ENCODE assay signal across 28 cellular contexts in genomic region chr6:7008451-7008988, GRCh38.
DNase-seq lines count a peak whose midpoint lies in the region; FAIRE-seq and TF ChIP-seq lines count a peak whose summit lies in the region.
"Had no signal": no experiment of that assay in that cellular context is flagged by ENCODE, and none has a peak within 500 bp of the region (broad histone marks: within the 10 kb centered on the region; RNA-seq: fewer than 3 reads in every experiment).

No MANE protein-coding gene starts in this region.

- no peak for FAIRE-seq in D721Med (lab: Jason Lieb, UNC)
- FAIRE-seq: A204.1, bronchial epithelial cell, H54 had no signal

- no peak overlapping the region for H3K27ac Mint-ChIP-seq in MCF 10A (ENCODE audit: low read depth, unreplicated experiment)
- H3K27ac Mint-ChIP-seq in activated T-helper 1 cell treated with anti-CD3 and anti-CD28 coated beads, Interleukin-12 subunit alpha, Interleukin-12 subunit beta, Interleukin-2, Interleukin-4 antibody, amounts not matched to agents 30 ng/mL and 10 ng/mL and 1 ng/mL, durations not matched to agents 14 hours and 24 hours and 36 hours: no peak overlapping the region
- H3K27ac Mint-ChIP-seq: activated naive CD4-positive, alpha-beta T cell treated with anti-CD3 and anti-CD28 coated beads, Interleukin-2, amount 10 ng/mL, durations not matched to agents 7 days and 5 days; CD4-positive, CD25-positive, alpha-beta regulatory T cell; stimulated activated effector memory CD8-positive, alpha-beta T cell treated with anti-CD3 and anti-CD28 coated beads, Interleukin-12 subunit alpha, Interleukin-12 subunit beta, amount 100 ng/mL, for 72 hours had no signal

- DNase-seq in T47D (ENCODE audit: low read depth in 1 of 2, low spot score in 1 of 2) (peak; percentile 41 to 97), MCF 10A (ENCODE audit: unreplicated experiment) (no peak), PC-9 (peak; percentile 41 to 83), islet precursor cell (peak; percentile 75), ureter (ENCODE audit: low spot score) (no peak), D721Med (ENCODE audit: insufficient read length, low spot score) (no peak), COLO668 (lab: John Stamatoyannopoulos, UW; ENCODE audit: unreplicated experiment) (no peak)
- no peak for DNase-seq in activated T-helper 1 cell treated with anti-CD3 and anti-CD28 coated beads, Interleukin-12 subunit alpha, Interleukin-12 subunit beta, Interleukin-2, Interleukin-4 antibody, amounts not matched to agents 30 ng/mL and 10 ng/mL and 1 ng/mL, durations not matched to agents 14 hours and 24 hours and 36 hours (ENCODE audit: low spot score)
- DNase-seq: activated CD4-positive, CD25-positive, alpha-beta regulatory T cell; activated naive CD4-positive, alpha-beta T cell treated with anti-CD3 and anti-CD28 coated beads, Interleukin-2, amount 10 ng/mL, durations not matched to agents 7 days and 5 days; CD4-positive, CD25-positive, alpha-beta regulatory T cell; colonic mucosa; effector CD8-positive, alpha-beta T cell; glutamatergic neuron; KBM-7; MM.1S; right lobe of liver; Right ventricle myocardium superior; stimulated activated CD4-positive, alpha-beta T cell treated with anti-CD3 and anti-CD28 coated beads, Interleukin-12 subunit alpha, Interleukin-12 subunit beta, amount 100 ng/mL, for 4 hours; stimulated activated CD4-positive, alpha-beta T cell treated with anti-CD3 and anti-CD28 coated beads, Interleukin-4, amount 100 ng/mL, for 24 hours; SW 1271; T1000; uterus had no signal

- TF ChIP-seq CTCF in MCF 10A (IDR thresholded peaks at IDR 0.05; ENCODE audit: unreplicated experiment) (no peak), PC-9 (conservative IDR thresholded peaks at IDR 0.05) (no peak), D721Med (IDR thresholded peaks at IDR 0.05; ENCODE audit: insufficient read depth, missing control alignments) (no peak)

- H3K27ac ChIP-seq in PC-9: peak overlapping the region; percentile 51
- H3K27ac ChIP-seq: colonic mucosa, right lobe of liver, uterus had no signal

- H3K27me3 Mint-ChIP-seq in MCF 10A (ENCODE audit: insufficient read depth, unreplicated experiment): no peaks in the 10 kb centered on the region
- H3K27me3 Mint-ChIP-seq in activated T-helper 1 cell treated with anti-CD3 and anti-CD28 coated beads, Interleukin-12 subunit alpha, Interleukin-12 subunit beta, Interleukin-2, Interleukin-4 antibody, amounts not matched to agents 30 ng/mL and 10 ng/mL and 1 ng/mL, durations not matched to agents 14 hours and 24 hours and 36 hours (ENCODE audit: insufficient read depth): peaks cover 22% of the 10 kb centered on the region

- POLR2A ChIA-PET in MCF 10A (lab: Yijun Ruan, JAX): interaction anchor here (0.7 kb wide), 1 partner anchor 101 kb away, joined by 3 read pairs; no protein-coding TSS in a partner anchor
- POLR2A ChIA-PET in PC-9 (lab: Charles Lee; ENCODE audit: unreplicated experiment): interaction anchor here (0.7 kb wide), 2 partner anchors 40 to 127 kb away, joined by 4 to 5 read pairs; no protein-coding TSS in a partner anchor

- H3K4me3 ChIP-seq in PC-9: no peak overlapping the region
- H3K4me3 ChIP-seq: colonic mucosa, lung, right lobe of liver, uterus had no signal

- no peaks in the 10 kb centered on the region for H3K9me2 ChIP-seq in PC-9 (ENCODE audit: insufficient read depth)

- no peak overlapping the region for H2AFZ ChIP-seq in PC-9

- H3K36me3 ChIP-seq in PC-9 (ENCODE audit: low read depth): no peaks in the 10 kb centered on the region
- H3K36me3 ChIP-seq: colonic mucosa, right lobe of liver, uterus had no signal

- H3K4me2 ChIP-seq in PC-9: peak overlapping the region; percentile 31; the same call in 1 of the 2 replicates

- H4K20me1 ChIP-seq in PC-9 (ENCODE audit: insufficient read depth): no peaks in the 10 kb centered on the region

- CTCF ChIA-PET in MCF 10A (lab: Yijun Ruan, JAX): interaction anchor here (1.4 kb wide), 1 partner anchor 49 kb away, joined by 3 read pairs; no protein-coding TSS in a partner anchor
- CTCF ChIA-PET in PC-9 (lab: Charles Lee): interaction anchor here (0.6 to 0.9 kb wide), 2 partner anchors 188 to 309 kb away, joined by 3 to 12 read pairs; no protein-coding TSS in a partner anchor

- H3K4me1 Mint-ChIP-seq in MCF 10A (ENCODE audit: insufficient read depth, unreplicated experiment): no peaks in the 10 kb centered on the region
- H3K4me1 Mint-ChIP-seq in activated T-helper 1 cell treated with anti-CD3 and anti-CD28 coated beads, Interleukin-12 subunit alpha, Interleukin-12 subunit beta, Interleukin-2, Interleukin-4 antibody, amounts not matched to agents 30 ng/mL and 10 ng/mL and 1 ng/mL, durations not matched to agents 14 hours and 24 hours and 36 hours (ENCODE audit: low read depth): no peaks in the 10 kb centered on the region
- H3K4me1 Mint-ChIP-seq: activated naive CD4-positive, alpha-beta T cell treated with anti-CD3 and anti-CD28 coated beads, Interleukin-2, amount 10 ng/mL, durations not matched to agents 7 days and 5 days; CD4-positive, CD25-positive, alpha-beta regulatory T cell; stimulated activated effector memory CD8-positive, alpha-beta T cell treated with anti-CD3 and anti-CD28 coated beads, Interleukin-12 subunit alpha, Interleukin-12 subunit beta, amount 100 ng/mL, for 72 hours had no signal

- no peaks in the 10 kb centered on the region for H3K9me3 Mint-ChIP-seq in MCF 10A (ENCODE audit: unreplicated experiment)
- H3K9me3 Mint-ChIP-seq in activated T-helper 1 cell treated with anti-CD3 and anti-CD28 coated beads, Interleukin-12 subunit alpha, Interleukin-12 subunit beta, Interleukin-2, Interleukin-4 antibody, amounts not matched to agents 30 ng/mL and 10 ng/mL and 1 ng/mL, durations not matched to agents 14 hours and 24 hours and 36 hours: no peaks in the 10 kb centered on the region
- H3K9me3 Mint-ChIP-seq: activated naive CD4-positive, alpha-beta T cell treated with anti-CD3 and anti-CD28 coated beads, Interleukin-2, amount 10 ng/mL, durations not matched to agents 7 days and 5 days; CD4-positive, CD25-positive, alpha-beta regulatory T cell; stimulated activated effector memory CD8-positive, alpha-beta T cell treated with anti-CD3 and anti-CD28 coated beads, Interleukin-12 subunit alpha, Interleukin-12 subunit beta, amount 100 ng/mL, for 72 hours had no signal

- BruUV-seq in MCF 10A (replicated peaks; lab: Mats Ljungman, UMichigan): no TSS peak
- no TSS peak for BruUV-seq in PC-9 (replicated peaks; lab: Mats Ljungman, UMichigan)

- in situ Hi-C loops in T47D (cut with HindIII; ENCODE audit: low pct_unique_long_range_greater_than_20kb, low sequenced_read_pairs): no loop called here

- no peaks in the 10 kb centered on the region for H3K27me3 ChIP-seq in PC-9 (ENCODE audit: insufficient read depth, low read depth)
- H3K27me3 ChIP-seq: colonic mucosa, right lobe of liver, uterus had no signal

- H3K4me1 ChIP-seq in PC-9 (replicated peaks; ENCODE audit: insufficient read depth): peaks cover 16% of the 10 kb centered on the region
- H3K4me1 ChIP-seq: colonic mucosa, right lobe of liver, uterus had no signal

- no peak overlapping the region for H3K4me3 Mint-ChIP-seq in MCF 10A (ENCODE audit: unreplicated experiment)
- H3K4me3 Mint-ChIP-seq in activated T-helper 1 cell treated with anti-CD3 and anti-CD28 coated beads, Interleukin-12 subunit alpha, Interleukin-12 subunit beta, Interleukin-2, Interleukin-4 antibody, amounts not matched to agents 30 ng/mL and 10 ng/mL and 1 ng/mL, durations not matched to agents 14 hours and 24 hours and 36 hours: no peak overlapping the region
- H3K4me3 Mint-ChIP-seq: activated naive CD4-positive, alpha-beta T cell treated with anti-CD3 and anti-CD28 coated beads, Interleukin-2, amount 10 ng/mL, durations not matched to agents 7 days and 5 days; CD4-positive, CD25-positive, alpha-beta regulatory T cell; stimulated activated effector memory CD8-positive, alpha-beta T cell treated with anti-CD3 and anti-CD28 coated beads, Interleukin-12 subunit alpha, Interleukin-12 subunit beta, amount 100 ng/mL, for 72 hours had no signal

- intact Hi-C loops in MCF 10A (cut with micrococcal nuclease) (no loop called here), PC-9 (cut with micrococcal nuclease; ENCODE audit: unreplicated experiment) (loop anchor here (1.0 to 2.0 kb wide), 2 partner anchors 11 to 50 kb away; no protein-coding TSS in a partner anchor)
- intact Hi-C loops in activated T-helper 1 cell treated with anti-CD3 and anti-CD28 coated beads, Interleukin-12 subunit alpha, Interleukin-12 subunit beta, Interleukin-2, Interleukin-4 antibody, amounts not matched to agents 30 ng/mL and 10 ng/mL and 1 ng/mL, durations not matched to agents 14 hours and 24 hours and 36 hours (cut with micrococcal nuclease): loop anchor here (10.0 kb wide), 1 partner anchor 334 kb away; no protein-coding TSS in a partner anchor

- no peaks in the 10 kb centered on the region for H3K9me3 ChIP-seq in PC-9 (ENCODE audit: insufficient read depth, low read depth)
- H3K9me3 ChIP-seq: colonic mucosa, right lobe of liver, uterus had no signal

- H3F3A ChIP-seq in PC-9 (ENCODE audit: insufficient read depth, low read depth): peaks cover 14% of the 10 kb centered on the region

- no peaks in the 10 kb centered on the region for H3K36me3 Mint-ChIP-seq in MCF 10A (ENCODE audit: insufficient read depth, unreplicated experiment)
- no peaks in the 10 kb centered on the region for H3K36me3 Mint-ChIP-seq in activated T-helper 1 cell treated with anti-CD3 and anti-CD28 coated beads, Interleukin-12 subunit alpha, Interleukin-12 subunit beta, Interleukin-2, Interleukin-4 antibody, amounts not matched to agents 30 ng/mL and 10 ng/mL and 1 ng/mL, durations not matched to agents 14 hours and 24 hours and 36 hours (ENCODE audit: low read depth)
- H3K36me3 Mint-ChIP-seq: activated naive CD4-positive, alpha-beta T cell treated with anti-CD3 and anti-CD28 coated beads, Interleukin-2, amount 10 ng/mL, durations not matched to agents 7 days and 5 days; CD4-positive, CD25-positive, alpha-beta regulatory T cell; stimulated activated effector memory CD8-positive, alpha-beta T cell treated with anti-CD3 and anti-CD28 coated beads, Interleukin-12 subunit alpha, Interleukin-12 subunit beta, amount 100 ng/mL, for 72 hours had no signal

- no peaks in the 10 kb centered on the region for H3K79me2 ChIP-seq in PC-9 (ENCODE audit: low read depth)

Comparison
In these comparisons a context has a peak if more than half of its experiments do, and no peak if none do; other contexts are left out.
1. DNase-seq: peak in T47D (2 of 2), PC-9 (2 of 2) and islet precursor cell (single experiment); none in MCF 10A (single experiment), ureter (single experiment), D721Med (single experiment), COLO668 (single experiment) and activated T-helper 1 cell treated with anti-CD3 and anti-CD28 coated beads, Interleukin-12 subunit alpha, Interleukin-12 subunit beta, Interleukin-2, Interleukin-4 antibody, amounts not matched to agents 30 ng/mL and 10 ng/mL and 1 ng/mL, durations not matched to agents 14 hours and 24 hours and 36 hours (single experiment).